ENCODE assay signal across 8 cellular contexts in the genomic region with DNA sequence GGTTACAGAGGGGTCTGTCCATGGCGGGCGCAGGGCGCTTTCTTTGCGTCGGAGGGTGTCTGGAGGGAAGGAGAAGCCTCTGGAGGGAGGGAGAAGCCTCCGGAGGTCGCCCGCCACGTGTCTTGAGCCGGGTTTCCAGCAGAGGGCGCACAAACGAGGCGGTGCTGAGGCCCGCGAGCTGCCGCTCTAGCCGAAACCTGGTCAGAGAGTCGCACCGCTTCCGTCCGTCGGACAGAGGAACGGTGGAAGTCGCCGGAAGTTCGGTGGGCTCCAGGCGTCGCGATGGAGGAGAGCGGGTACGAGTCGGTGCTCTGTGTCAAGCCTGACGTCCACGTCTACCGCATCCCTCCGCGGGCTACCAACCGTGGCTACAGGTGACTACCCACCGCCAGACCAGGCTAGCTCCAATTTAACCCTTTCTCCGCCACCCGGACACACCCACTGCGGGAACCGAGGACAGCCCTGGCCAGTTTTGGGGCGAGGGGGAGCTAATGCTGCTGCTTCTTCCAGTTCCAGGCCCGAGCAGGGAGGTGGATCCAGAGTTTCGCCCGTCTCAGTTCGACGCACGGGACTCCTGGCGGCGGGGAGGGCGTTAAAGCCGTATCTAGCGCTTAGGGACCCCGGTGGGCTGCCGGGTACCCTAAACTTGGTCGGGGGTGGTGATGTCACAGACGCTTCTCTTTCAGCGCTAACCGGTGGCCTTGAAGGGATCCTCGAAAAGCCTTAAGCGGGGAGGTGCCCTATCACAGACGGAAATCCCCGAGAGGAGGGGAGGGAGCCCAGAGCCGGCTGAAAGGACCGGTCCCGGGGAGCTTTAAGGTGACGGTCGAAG. TPM values are rescaled to one million over a fixed set of nuclear protein-coding genes. Genes with fewer than 3 reads are reported as not detected.
DNase-seq lines count a peak whose midpoint lies in the region; ATAC-seq and TF ChIP-seq lines count a peak whose summit lies in the region.

A gene with protein sequence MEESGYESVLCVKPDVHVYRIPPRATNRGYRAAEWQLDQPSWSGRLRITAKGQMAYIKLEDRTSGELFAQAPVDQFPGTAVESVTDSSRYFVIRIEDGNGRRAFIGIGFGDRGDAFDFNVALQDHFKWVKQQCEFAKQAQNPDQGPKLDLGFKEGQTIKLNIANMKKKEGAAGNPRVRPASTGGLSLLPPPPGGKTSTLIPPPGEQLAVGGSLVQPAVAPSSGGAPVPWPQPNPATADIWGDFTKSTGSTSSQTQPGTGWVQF (plus strand): TSS at position 245 of the 832 bp plus-strand sequence. CDS start 38 bp downstream, at position 283.

- CTCF ChIA-PET in BJ (lab: Yijun Ruan, JAX) = interaction anchor here (0.8 to 3.1 kb wide), 22 partner anchors 9 to 191 kb away, joined by 3 to 28 read pairs (median 4); no protein-coding TSS in a partner anchor

- ATAC-seq in HG03469 (IDR thresholded peaks at IDR 0.05; ENCODE audit: unreplicated experiment) = peak; percentile 74
- peak; percentile 95 for ATAC-seq in left colon

- POLR2A ChIA-PET in BJ (lab: Charles Lee) = interaction anchor here (0.6 kb wide), 1 partner anchor 9 kb away, joined by 3 read pairs; no protein-coding TSS in a partner anchor

- H3K4me3 ChIP-seq in BJ (ENCODE audit: low read depth, low read length) (peak within 1 kb of the TSS; percentile 93), coronary artery (peak within 1 kb of the TSS; percentile 91)

- H3K4me1 Mint-ChIP-seq in activated CD4-positive, alpha-beta T cell treated with anti-CD3 and anti-CD28 coated beads, Interleukin-2, amount 10 ng/mL, durations not matched to agents 24 days and 14 days = peaks cover 24% of the 10 kb centered on the region

- TF ChIP-seq CTCF in BJ (IDR thresholded peaks at IDR 0.05; ENCODE audit: insufficient read depth, low read depth, low read length) = peak; percentile 92
- peak; percentile 85 for TF ChIP-seq CTCF in coronary artery (IDR thresholded peaks at IDR 0.05)

- intact Hi-C loops in activated CD4-positive, alpha-beta T cell treated with anti-CD3 and anti-CD28 coated beads, Interleukin-2, amount 10 ng/mL, durations not matched to agents 24 days and 14 days (cut with micrococcal nuclease) = loop anchor here (1.0 to 5.0 kb wide), 4 partner anchors 19 to 88 kb away; a partner anchor contains a TSS
- intact Hi-C loops in left colon (cut with DNase I, micrococcal nuclease) = no loop called here

- DNase-seq in BJ (ENCODE audit: low read depth) = peak; percentile 52
- peak; percentile 89 for DNase-seq in GM19240 (ENCODE audit: insufficient read length, low spot score)
- DNase-seq in NCI-H526 treated with DMSO at 0.1 percent for 48 hours (lab: John Stamatoyannopoulos, UW) = peak; percentile 92
- DNase-seq in activated CD4-positive, alpha-beta T cell treated with anti-CD3 and anti-CD28 coated beads, Interleukin-2, amount 10 ng/mL, durations not matched to agents 24 days and 14 days = peak; percentile 99
- DNase-seq in coronary artery (ENCODE audit: low spot score) = peak; percentile 89
- DNase-seq in left colon = peak; percentile 91 to 97
- peak; percentile 94 to 95 for DNase-seq in stimulated activated CD4-positive, alpha-beta T cell treated with anti-CD3 and anti-CD28 coated beads, Interleukin-1b, Interleukin-23, amount 100 ng/mL, for 4 hours (ENCODE audit: low read depth in 2 of 2)

- peak within 1 kb of the TSS; percentile 93 for H3K4me3 Mint-ChIP-seq in activated CD4-positive, alpha-beta T cell treated with anti-CD3 and anti-CD28 coated beads, Interleukin-2, amount 10 ng/mL, durations not matched to agents 24 days and 14 days

- H3K27me3 ChIP-seq in BJ (ENCODE audit: control insufficient read depth, insufficient read depth, low read length) = no peaks in the 10 kb centered on the region

- H3K27ac Mint-ChIP-seq in activated CD4-positive, alpha-beta T cell treated with anti-CD3 and anti-CD28 coated beads, Interleukin-2, amount 10 ng/mL, durations not matched to agents 24 days and 14 days = peak within 1 kb of the TSS; percentile 92

- peak within 1 kb of the TSS; percentile 53 to 88 for H3K27ac ChIP-seq in coronary artery

- peaks cover 20% of the 10 kb centered on the region for H3K36me3 ChIP-seq in BJ (ENCODE audit: control insufficient read depth, insufficient read depth, low read length)

- H3K27me3 Mint-ChIP-seq in activated CD4-positive, alpha-beta T cell treated with anti-CD3 and anti-CD28 coated beads, Interleukin-2, amount 10 ng/mL, durations not matched to agents 24 days and 14 days = no peaks in the 10 kb centered on the region

- H3K36me3 Mint-ChIP-seq in activated CD4-positive, alpha-beta T cell treated with anti-CD3 and anti-CD28 coated beads, Interleukin-2, amount 10 ng/mL, durations not matched to agents 24 days and 14 days (ENCODE audit: low read depth) = peaks cover 28% of the 10 kb centered on the region

- H3K9me3 Mint-ChIP-seq in activated CD4-positive, alpha-beta T cell treated with anti-CD3 and anti-CD28 coated beads, Interleukin-2, amount 10 ng/mL, durations not matched to agents 24 days and 14 days = no peaks in the 10 kb centered on the region

RNA-seq across cellular contexts. Expression of the gene that starts here (rescaled TPM):
- 102 and 111 TPM in 2 replicates for polyA plus RNA-seq in BJ (2011; rRNA removed)
- 47.8 and 84.9 TPM in 2 replicates for polyA minus RNA-seq in BJ (2011; rRNA and poly(A)+ RNA removed)
- total RNA-seq in activated CD4-positive, alpha-beta T cell treated with anti-CD3 and anti-CD28 coated beads, Interleukin-2, amount 10 ng/mL, durations not matched to agents 24 days and 14 days = 74.1 and 76.8 TPM in 2 replicates
- 10 to 100 TPM; 41.5 to 57.0 TPM for total RNA-seq in left colon

Comparison
In these comparisons a context has a peak if more than half of its experiments do, and no peak if none do; other contexts are left out.
1. Peak in every context shown above with its lines: DNase-seq, ATAC-seq, H3K4me3 ChIP-seq and H3K27ac ChIP-seq.